In genomic region chr17:4738136-4739121, GRCh38 we compare ENCODE assay signal across 9 cellular contexts. TPM values are rescaled to one million over a fixed set of nuclear protein-coding genes. Genes with fewer than 3 reads are reported as not detected.
DNase-seq lines count a peak whose midpoint lies in the region; ATAC-seq and TF ChIP-seq lines count a peak whose summit lies in the region.
"Had no signal": no experiment of that assay in that cellular context is flagged by ENCODE, and none has a peak within 500 bp of the region (broad histone marks: within the 10 kb centered on the region; RNA-seq: fewer than 3 reads in every experiment).

No MANE protein-coding gene starts in this region.

- peaks cover 11% of the 10 kb centered on the region for H3K4me1 ChIP-seq in smooth muscle cell (ENCODE audit: low read depth)

- no peaks in the 10 kb centered on the region for H3F3A ChIP-seq in smooth muscle cell (ENCODE audit: low read depth)

- H3K9me3 Mint-ChIP-seq in activated naive CD8-positive, alpha-beta T cell treated with anti-CD3 and anti-CD28 coated beads for 36 hours = no peaks in the 10 kb centered on the region

- H3K4me2 ChIP-seq in smooth muscle cell = peak overlapping the region; percentile 96

- H3K27me3 Mint-ChIP-seq in activated naive CD8-positive, alpha-beta T cell treated with anti-CD3 and anti-CD28 coated beads for 36 hours = peaks cover 21% of the 10 kb centered on the region

- H3K79me2 ChIP-seq in smooth muscle cell (ENCODE audit: low read depth) = no peaks in the 10 kb centered on the region

- peak overlapping the region; percentile 97 for H2AFZ ChIP-seq in smooth muscle cell (ENCODE audit: low read depth)

- 14% methylated on average over 41 of the region's 41 CpGs for WGBS in smooth muscle cell (ENCODE audit: low lambda C conversion rate)

- H3K4me3 ChIP-seq in iPS-18c (ENCODE audit: insufficient read depth, low read depth, low read length) (peak overlapping the region; percentile 67), smooth muscle cell (peak overlapping the region; percentile 93)

- H3K27ac ChIP-seq in smooth muscle cell (ENCODE audit: low read depth) = no peak overlapping the region

- peak overlapping the region; percentile 73 for H3K4me3 Mint-ChIP-seq in activated naive CD8-positive, alpha-beta T cell treated with anti-CD3 and anti-CD28 coated beads for 36 hours

- H3K36me3 ChIP-seq in smooth muscle cell (ENCODE audit: low read depth) = no peaks in the 10 kb centered on the region

- peak overlapping the region; percentile 48 for H3K27ac Mint-ChIP-seq in activated naive CD8-positive, alpha-beta T cell treated with anti-CD3 and anti-CD28 coated beads for 36 hours

- H3K36me3 Mint-ChIP-seq in activated naive CD8-positive, alpha-beta T cell treated with anti-CD3 and anti-CD28 coated beads for 36 hours = no peaks in the 10 kb centered on the region

- DNase-seq in HT-29 (ENCODE audit: low spot score) = peak; percentile 59
- no peak for DNase-seq in activated naive CD8-positive, alpha-beta T cell treated with anti-CD3 and anti-CD28 coated beads for 36 hours
- DNase-seq in smooth muscle cell (lab: John Stamatoyannopoulos, UW; ENCODE audit: unreplicated experiment) = no peak
- no peak for DNase-seq in NCI-H774 (lab: John Stamatoyannopoulos, UW)
- no peak for DNase-seq in NCI-H510A treated with DMSO at 0.1 percent for 48 hours (lab: John Stamatoyannopoulos, UW)
- DNase-seq in NCI-H82 treated with DMSO at 0.1 percent for 48 hours (lab: John Stamatoyannopoulos, UW; ENCODE audit: unreplicated experiment) = no peak
- DNase-seq: NCI-H524 treated with DMSO at 0.1 percent for 48 hours had no signal

- H3K9me3 ChIP-seq in iPS-18c (ENCODE audit: control insufficient read depth, insufficient read depth, low read length) = peaks cover 2% of the 10 kb centered on the region
- no peaks in the 10 kb centered on the region for H3K9me3 ChIP-seq in smooth muscle cell (replicated peaks; ENCODE audit: low read depth)

- no peak for ATAC-seq in GM18519 (IDR thresholded peaks at IDR 0.05; ENCODE audit: low FRiP score, unreplicated experiment)

- H3K27me3 ChIP-seq in smooth muscle cell (ENCODE audit: low read depth) = peaks cover 59% of the 10 kb centered on the region

- peaks cover 21% of the 10 kb centered on the region for H3K4me1 Mint-ChIP-seq in activated naive CD8-positive, alpha-beta T cell treated with anti-CD3 and anti-CD28 coated beads for 36 hours

- H3K9ac ChIP-seq in smooth muscle cell (ENCODE audit: low read depth) = peak overlapping the region; percentile 51

- no peak for TF ChIP-seq CTCF in smooth muscle cell (IDR thresholded peaks at IDR 0.05; ENCODE audit: borderline replicate concordance, insufficient read depth, poor library complexity, severe bottlenecking)

- no peaks in the 10 kb centered on the region for H4K20me1 ChIP-seq in smooth muscle cell (ENCODE audit: low read depth)

RNA-seq across cellular contexts. Expression of gene ZMYND15, which starts 1.2 kb away (rescaled TPM):
- 0.18 and 0.86 TPM in 2 replicates for total RNA-seq in HT-29 (2014; rRNA removed; shearing (Covaris generic))
- not detected for total RNA-seq in activated naive CD8-positive, alpha-beta T cell treated with anti-CD3 and anti-CD28 coated beads for 36 hours
- not detected in 2 replicates for total RNA-seq in smooth muscle cell
- polyA plus RNA-seq in smooth muscle cell = 0.54 TPM in 1 of 2 replicates, not detected in the other

RNA-seq across cellular contexts. Expression of gene CXCL16, which starts 1.3 kb away (rescaled TPM):
- 11.5 and 12.7 TPM in 2 replicates for total RNA-seq in HT-29 (2014; rRNA removed; shearing (Covaris generic))
- total RNA-seq in activated naive CD8-positive, alpha-beta T cell treated with anti-CD3 and anti-CD28 coated beads for 36 hours = 1 to 10 TPM; 2.0 to 3.3 TPM
- 2.4 and 3.2 TPM in 2 replicates for total RNA-seq in smooth muscle cell
- 2.3 and 9.2 TPM in 2 replicates for polyA plus RNA-seq in smooth muscle cell

RNA-seq across cellular contexts. Expression of gene MED11, which starts 7.2 kb away (rescaled TPM):
- total RNA-seq in HT-29 (2014; rRNA removed; shearing (Covaris generic)) = 27.8 and 35.0 TPM in 2 replicates
- 10 to 100 TPM; 18.3 to 21.0 TPM for total RNA-seq in activated naive CD8-positive, alpha-beta T cell treated with anti-CD3 and anti-CD28 coated beads for 36 hours
- total RNA-seq in smooth muscle cell = 10.9 and 25.0 TPM in 2 replicates
- 20.4 and 34.1 TPM in 2 replicates for polyA plus RNA-seq in smooth muscle cell

RNA-seq across cellular contexts. Expression of gene ARRB2, which starts 28.0 kb away (rescaled TPM):
- 30.4 and 32.3 TPM in 2 replicates for total RNA-seq in HT-29 (2014; rRNA removed; shearing (Covaris generic))
- 100 to 1,000 TPM; 161 to 170 TPM for total RNA-seq in activated naive CD8-positive, alpha-beta T cell treated with anti-CD3 and anti-CD28 coated beads for 36 hours
- 1.1 and 4.0 TPM in 2 replicates for total RNA-seq in smooth muscle cell
- 6.6 and 7.6 TPM in 2 replicates for polyA plus RNA-seq in smooth muscle cell

RNA-seq across cellular contexts. Expression of gene TM4SF5, which starts 33.3 kb away (rescaled TPM):
- 0.44 and 0.61 TPM in 2 replicates for total RNA-seq in HT-29 (2014; rRNA removed; shearing (Covaris generic))
- total RNA-seq in activated naive CD8-positive, alpha-beta T cell treated with anti-CD3 and anti-CD28 coated beads for 36 hours = not detected
- not detected in 2 replicates for total RNA-seq in smooth muscle cell
- not detected in 2 replicates for polyA plus RNA-seq in smooth muscle cell
